11 cellular contexts compared by ENCODE assay signal in genomic region chr1:226975259-226975908, GRCh38. TPM values are rescaled to one million over a fixed set of nuclear protein-coding genes. Genes with fewer than 3 reads are reported as not detected.
DNase-seq lines count a peak whose midpoint lies in the region; ATAC-seq and TF ChIP-seq lines count a peak whose summit lies in the region.
"Had no signal": no experiment of that assay in that cellular context is flagged by ENCODE, and none has a peak within 500 bp of the region (broad histone marks: within the 10 kb centered on the region; RNA-seq: fewer than 3 reads in every experiment).

No MANE protein-coding gene starts in this region.

- TF ChIP-seq CTCF in right lobe of liver (IDR thresholded peaks at IDR 0.05) (no peak), WERI-Rb-1 (IDR thresholded peaks at IDR 0.05; ENCODE audit: low read depth, low read length) (no peak)

- peak; percentile 34 for DNase-seq in NCI-H1105 treated with DMSO at 0.1 percent for 48 hours (lab: John Stamatoyannopoulos, UW)
- DNase-seq in anterior cingulate cortex (lab: John Stamatoyannopoulos, UW): peak in 41 of 58 donors; percentile 22 to 88 (median 61)
- no peak for DNase-seq in right lobe of liver
- DNase-seq in WERI-Rb-1: no peak
- no peak for DNase-seq in DMS114 treated with DMSO at 0.1 percent for 48 hours (lab: John Stamatoyannopoulos, UW; ENCODE audit: unreplicated experiment)
- DNase-seq in stimulated activated CD4-positive, alpha-beta T cell treated with anti-CD3 and anti-CD28 coated beads, Interleukin-12 subunit alpha, Interleukin-12 subunit beta, amount 100 ng/mL, for 4 hours: no peak
- DNase-seq in SHP77 (lab: John Stamatoyannopoulos, UW): no peak
- DNase-seq: activated naive CD8-positive, alpha-beta T cell treated with anti-CD3 and anti-CD28 coated beads, Interleukin-2, amount 50 U/mL, for 24 hours; GM23248; left colon had no signal

- no peaks in the 10 kb centered on the region for H3K9me3 ChIP-seq in right lobe of liver
- peaks cover 0 to 3% of the 10 kb centered on the region in 2 donors for H3K9me3 ChIP-seq in stomach smooth muscle (ENCODE audit: control insufficient read depth in 2 of 2, low read length in 2 of 2)
- H3K9me3 ChIP-seq in WERI-Rb-1 (ENCODE audit: severe bottlenecking): no peaks in the 10 kb centered on the region

- peak overlapping the region; percentile 38 to 95 (median 85) for H3K27ac ChIP-seq in right lobe of liver
- H3K27ac ChIP-seq in stomach smooth muscle (ENCODE audit: low read length): peak overlapping the region; percentile 97
- H3K27ac ChIP-seq in WERI-Rb-1: no peak overlapping the region
- H3K27ac ChIP-seq: GM23248 had no signal

- H3K4me3 ChIP-seq in right lobe of liver: no peak overlapping the region
- peak overlapping the region in 1 of 2 donors; percentile 47 for H3K4me3 ChIP-seq in stomach smooth muscle (ENCODE audit: low read length in 2 of 2)
- no peak overlapping the region for H3K4me3 ChIP-seq in WERI-Rb-1 (ENCODE audit: low read depth, low read length)
- H3K4me3 ChIP-seq: GM23248 had no signal

- H3K27me3 ChIP-seq in right lobe of liver (no peaks in the 10 kb centered on the region), stomach smooth muscle (ENCODE audit: control insufficient read depth in 1 of 2, insufficient read depth in 2 of 2, low read length in 2 of 2) (no peaks in the 10 kb centered on the region), WERI-Rb-1 (ENCODE audit: insufficient read depth, low read depth, severe bottlenecking) (no peaks in the 10 kb centered on the region)

- intact Hi-C loops in right lobe of liver (cut with DNase I): no loop called here

- TF ChIP-seq POLR2A in right lobe of liver (IDR thresholded peaks at IDR 0.05): no peak

- no peak for ATAC-seq in right lobe of liver
- ATAC-seq: activated naive CD8-positive, alpha-beta T cell treated with anti-CD3 and anti-CD28 coated beads, Interleukin-2, amount 50 U/mL, for 24 hours had no signal

- 35% methylated on average over 15 of the region's 15 CpGs for WGBS in right lobe of liver (ENCODE audit: insufficient coverage, low coverage, low lambda C conversion rate, missing lambda C conversion rate)

- H3K36me3 ChIP-seq in right lobe of liver (peaks cover 0 to 5% (median 1%) of the 10 kb centered on the region in 4 donors), stomach smooth muscle (ENCODE audit: control insufficient read depth in 2 of 2, insufficient read depth in 2 of 2, low read length in 2 of 2) (peaks cover 5 to 16% of the 10 kb centered on the region in 2 donors), WERI-Rb-1 (no peaks in the 10 kb centered on the region)

- peak overlapping the region; percentile 47 to 64 for H3K9ac ChIP-seq in stomach smooth muscle (ENCODE audit: low read length in 2 of 2)

- H3K4me1 ChIP-seq in right lobe of liver (peaks cover 0 to 63% (median 34%) of the 10 kb centered on the region in 4 donors), stomach smooth muscle (ENCODE audit: control insufficient read depth, insufficient read depth, low read length) (peaks cover 30% of the 10 kb centered on the region)

RNA-seq across cellular contexts. Expression of gene COQ8A, which starts 35.3 kb away (rescaled TPM):
- 10 to 100 TPM; 51.6 to 78.1 (median 69.6) TPM for total RNA-seq in right lobe of liver

Comparison
In these comparisons a context has a peak if more than half of its experiments do, and no peak if none do; other contexts are left out.
1. DNase-seq: peak in NCI-H1105 treated with DMSO at 0.1 percent for 48 hours (single experiment) and anterior cingulate cortex (41 of 58); none in right lobe of liver (0 of 3), WERI-Rb-1 (single experiment), DMS114 treated with DMSO at 0.1 percent for 48 hours (single experiment), stimulated activated CD4-positive, alpha-beta T cell treated with anti-CD3 and anti-CD28 coated beads, Interleukin-12 subunit alpha, Interleukin-12 subunit beta, amount 100 ng/mL, for 4 hours (single experiment) and SHP77 (0 of 2).